Comparison of ENCODE assay signal across 1 cellular context in genomic region chr17:7650509-7651096, GRCh38.
A peak's percentile ranks its signal among the peaks of the same experiment; 100 is the strongest.
TF ChIP-seq lines count a peak whose summit lies in the region.

Gene ATP1B2, plus strand, starts transcription at chr17:7650926. Its CDS starts 593 bp downstream, at chr17:7651519.

TF ChIP-seq in HepG2, 621 proteins besides CTCF, POLR2A, EP300 and RAD21 (continued from another document):
- TF ChIP-seq FOXO4 (CRISPR knock-in tag; conservative IDR thresholded peaks at IDR 0.05) = no peak
- peak; percentile 86 for TF ChIP-seq ZNF740 (CRISPR knock-in tag; IDR thresholded peaks at IDR 0.05)
- TF ChIP-seq ISL2 (CRISPR knock-in tag; IDR thresholded peaks at IDR 0.05) = no peak
- TF ChIP-seq ZNF687 (CRISPR knock-in tag; IDR thresholded peaks at IDR 0.05) = no peak
